1 cellular context compared by ENCODE assay signal in the genomic region with DNA sequence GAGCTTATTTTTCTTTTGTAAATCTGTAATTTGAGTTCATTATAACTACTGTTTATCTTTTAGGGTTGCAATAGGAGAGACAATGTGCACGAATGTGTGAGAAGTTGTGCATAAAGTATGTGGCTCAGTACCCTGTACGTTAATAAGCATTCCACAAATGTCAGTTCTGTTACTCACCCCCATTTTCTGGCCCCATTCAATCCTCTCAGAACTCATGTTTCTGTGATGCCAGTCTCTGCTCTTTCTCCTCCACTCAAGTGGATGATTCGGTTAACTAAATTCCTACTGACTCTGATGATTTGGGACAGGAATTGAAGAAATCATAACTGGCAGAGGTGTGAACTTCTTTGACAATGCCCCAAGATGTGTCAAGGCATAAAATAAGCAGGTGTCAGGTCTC.
TF ChIP-seq lines count a peak whose summit lies in the region.

No MANE protein-coding gene starts in this region.

TF ChIP-seq in WTC11, 78 proteins besides CTCF, POLR2A, EP300 and RAD21 (continued from another document):
- TF ChIP-seq, protein P1, sequence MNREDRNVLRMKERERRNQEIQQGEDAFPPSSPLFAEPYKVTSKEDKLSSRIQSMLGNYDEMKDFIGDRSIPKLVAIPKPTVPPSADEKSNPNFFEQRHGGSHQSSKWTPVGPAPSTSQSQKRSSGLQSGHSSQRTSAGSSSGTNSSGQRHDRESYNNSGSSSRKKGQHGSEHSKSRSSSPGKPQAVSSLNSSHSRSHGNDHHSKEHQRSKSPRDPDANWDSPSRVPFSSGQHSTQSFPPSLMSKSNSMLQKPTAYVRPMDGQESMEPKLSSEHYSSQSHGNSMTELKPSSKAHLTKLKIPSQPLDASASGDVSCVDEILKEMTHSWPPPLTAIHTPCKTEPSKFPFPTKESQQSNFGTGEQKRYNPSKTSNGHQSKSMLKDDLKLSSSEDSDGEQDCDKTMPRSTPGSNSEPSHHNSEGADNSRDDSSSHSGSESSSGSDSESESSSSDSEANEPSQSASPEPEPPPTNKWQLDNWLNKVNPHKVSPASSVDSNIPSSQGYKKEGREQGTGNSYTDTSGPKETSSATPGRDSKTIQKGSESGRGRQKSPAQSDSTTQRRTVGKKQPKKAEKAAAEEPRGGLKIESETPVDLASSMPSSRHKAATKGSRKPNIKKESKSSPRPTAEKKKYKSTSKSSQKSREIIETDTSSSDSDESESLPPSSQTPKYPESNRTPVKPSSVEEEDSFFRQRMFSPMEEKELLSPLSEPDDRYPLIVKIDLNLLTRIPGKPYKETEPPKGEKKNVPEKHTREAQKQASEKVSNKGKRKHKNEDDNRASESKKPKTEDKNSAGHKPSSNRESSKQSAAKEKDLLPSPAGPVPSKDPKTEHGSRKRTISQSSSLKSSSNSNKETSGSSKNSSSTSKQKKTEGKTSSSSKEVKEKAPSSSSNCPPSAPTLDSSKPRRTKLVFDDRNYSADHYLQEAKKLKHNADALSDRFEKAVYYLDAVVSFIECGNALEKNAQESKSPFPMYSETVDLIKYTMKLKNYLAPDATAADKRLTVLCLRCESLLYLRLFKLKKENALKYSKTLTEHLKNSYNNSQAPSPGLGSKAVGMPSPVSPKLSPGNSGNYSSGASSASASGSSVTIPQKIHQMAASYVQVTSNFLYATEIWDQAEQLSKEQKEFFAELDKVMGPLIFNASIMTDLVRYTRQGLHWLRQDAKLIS (CRISPR knock-in tag; IDR thresholded peaks at IDR 0.05; ENCODE audit: borderline replicate concordance), result no peak
TF ChIP-seq in WTC11: peak in this region for 0.
